Comparison of ENCODE assay signal across 11 cellular contexts in genomic region chr5:149940077-149940574, GRCh38. TPM values are rescaled to one million over a fixed set of nuclear protein-coding genes. Genes with fewer than 3 reads are reported as not detected.
A peak's percentile ranks its signal among the peaks of the same experiment; 100 is the strongest.
DNase-seq lines count a peak whose midpoint lies in the region; ATAC-seq and TF ChIP-seq lines count a peak whose summit lies in the region.
"Had no signal": no experiment of that assay in that cellular context is flagged by ENCODE, and none has a peak within 500 bp of the region (broad histone marks: within the 10 kb centered on the region; RNA-seq: fewer than 3 reads in every experiment).

No MANE protein-coding gene starts in this region.

- no peak overlapping the region for H3K4ac ChIP-seq in mesendoderm (ENCODE audit: low read depth, low read length)

- H3K27me3 Mint-ChIP-seq in HFFc6 (ENCODE audit: insufficient read depth) (peaks cover 4% of the 10 kb centered on the region), GM23338 (ENCODE audit: insufficient read depth, low read depth, poor library complexity) (peaks cover 6% of the 10 kb centered on the region)

- no peaks in the 10 kb centered on the region for H3K79me2 ChIP-seq in mesendoderm (ENCODE audit: control insufficient read depth, insufficient read depth, low read length)
- H3K79me2 ChIP-seq in GM23338 (replicated peaks; ENCODE audit: insufficient read depth), result no peaks in the 10 kb centered on the region

- no peak overlapping the region for H2AK5ac ChIP-seq in mesendoderm (ENCODE audit: low read length)

- no peak overlapping the region for H2BK5ac ChIP-seq in mesendoderm (ENCODE audit: low read length)

- no peaks in the 10 kb centered on the region for H3F3A ChIP-seq in GM23338 (replicated peaks; ENCODE audit: low read depth)

- H3K9me2 ChIP-seq in GM23338 (ENCODE audit: insufficient read depth), result no peaks in the 10 kb centered on the region

- H3K23ac ChIP-seq in mesendoderm (ENCODE audit: low read length), result no peak overlapping the region

- H2AFZ ChIP-seq in GM23338, result no peak overlapping the region

- H3K79me1 ChIP-seq in mesendoderm (ENCODE audit: low read length), result no peaks in the 10 kb centered on the region

- H3K36me3 ChIP-seq in mesendoderm (ENCODE audit: control insufficient read depth, insufficient read depth, low read length) (no peaks in the 10 kb centered on the region), GM23338 (ENCODE audit: insufficient read depth) (no peaks in the 10 kb centered on the region)

- H3K9me3 Mint-ChIP-seq in HFFc6 (no peaks in the 10 kb centered on the region), GM23338 (no peaks in the 10 kb centered on the region)

- H3K27me3 ChIP-seq in mesendoderm (ENCODE audit: insufficient read depth, low read length, poor library complexity), result no peaks in the 10 kb centered on the region
- H3K27me3 ChIP-seq in GM23338 (ENCODE audit: insufficient read depth), result no peaks in the 10 kb centered on the region

- DNase-seq in HFFc6 (no peak), NOMO-1 treated with dmso at 0.1 percent for 144 hours (lab: John Stamatoyannopoulos, UW; ENCODE audit: unreplicated experiment) (peak; percentile 81), fibroblast of villous mesenchyme (ENCODE audit: low read depth) (peak; percentile 86), mesendoderm (no peak), NCI-H524 treated with DMSO at 0.1 percent for 48 hours (lab: John Stamatoyannopoulos, UW) (no peak), GM23338 (ENCODE audit: low spot score) (no peak), epidermal melanocyte (ENCODE audit: insufficient read length, low spot score) (no peak)
- DNase-seq: activated CD8-positive, alpha-beta memory T cell treated with anti-CD3 and anti-CD28 coated beads, Interleukin-2, amount 50 U/mL, for 48 hours; NK-92 treated with Interleukin-12 subunit alpha and Interleukin-12 subunit beta, amount 100 ng/mL, for 24 hours had no signal

- H3K36me3 Mint-ChIP-seq in HFFc6 (ENCODE audit: low read depth), result no peaks in the 10 kb centered on the region
- no peaks in the 10 kb centered on the region for H3K36me3 Mint-ChIP-seq in GM23338 (ENCODE audit: low read depth)

- no peak overlapping the region for H3K9ac ChIP-seq in mesendoderm (ENCODE audit: low read length)

- TF ChIP-seq CTCF in HFFc6 (IDR thresholded peaks at IDR 0.05) (no peak), fibroblast of villous mesenchyme (IDR thresholded peaks at IDR 0.05; ENCODE audit: insufficient read depth, low read depth, low read length) (no peak), GM23338 (conservative IDR thresholded peaks at IDR 0.05; ENCODE audit: low read depth in 2 of 2) (no peak)

- H2BK120ac ChIP-seq in mesendoderm (ENCODE audit: low read depth, low read length), result no peak overlapping the region

- no peak overlapping the region for H3K56ac ChIP-seq in mesendoderm (ENCODE audit: low read length)

- no peaks in the 10 kb centered on the region for H4K20me1 ChIP-seq in GM23338 (replicated peaks; ENCODE audit: insufficient read depth)

- H3K4me3 Mint-ChIP-seq in HFFc6 (peak overlapping the region; percentile 77; the same call in 1 of the 2 replicates), GM23338 (no peak overlapping the region)

- H3K27ac ChIP-seq in mesendoderm (ENCODE audit: low read depth, low read length) (no peak overlapping the region), GM23338 (ENCODE audit: low read depth) (no peak overlapping the region)

- WGBS in mesendoderm (ENCODE audit: extremely low coverage, insufficient coverage, low lambda C conversion rate), result no CpG with 5 or more reads among the region's 9 CpGs

- H3K4me1 ChIP-seq in mesendoderm (ENCODE audit: control insufficient read depth, low read depth, low read length), result peaks cover 4% of the 10 kb centered on the region
- 0 out of 2 replicates have a peak, but pooled peaks cover 5% of the 10 kb centered on the region for H3K4me1 ChIP-seq in GM23338 (ENCODE audit: insufficient read depth)

- no peak overlapping the region for H2BK15ac ChIP-seq in mesendoderm (replicated peaks; ENCODE audit: low read depth)

- peak overlapping the region; percentile 94 for H3K27ac Mint-ChIP-seq in HFFc6
- no peak overlapping the region for H3K27ac Mint-ChIP-seq in GM23338

- H4K8ac ChIP-seq in mesendoderm (ENCODE audit: low read depth, low read length), result no peak overlapping the region

- no peak overlapping the region for H4K5ac ChIP-seq in mesendoderm (ENCODE audit: low read length)

- no peak overlapping the region for H3K4me3 ChIP-seq in fibroblast of villous mesenchyme (ENCODE audit: low read depth, low read length)
- H3K4me3 ChIP-seq in mesendoderm (ENCODE audit: low read length), result no peak overlapping the region
- H3K4me3 ChIP-seq in GM23338, result no peak overlapping the region

- no peak overlapping the region for H3K18ac ChIP-seq in mesendoderm (ENCODE audit: low read length)

- H3K4me2 ChIP-seq in mesendoderm (ENCODE audit: low read length) (no peak overlapping the region), GM23338 (no peak overlapping the region)

- peak; percentile 65 for ATAC-seq in GM18508 (IDR thresholded peaks at IDR 0.05; ENCODE audit: insufficient read depth, unreplicated experiment)
- no peak for ATAC-seq in GM23338

- H3K4me1 Mint-ChIP-seq in HFFc6 (ENCODE audit: low read depth) (peaks cover 48% of the 10 kb centered on the region), GM23338 (peaks cover 9% of the 10 kb centered on the region; the same call in 2 of the 3 replicates)

TF ChIP-seq in GM23338, 12 proteins besides CTCF, POLR2A, EP300 and RAD21 (continues in another document):
- no peak for TF ChIP-seq ETS1 (IDR thresholded peaks at IDR 0.05)
- no peak for TF ChIP-seq POLR2AphosphoS5 (IDR thresholded peaks at IDR 0.05; ENCODE audit: low read depth)
- no peak for TF ChIP-seq STAT1 (IDR thresholded peaks at IDR 0.05; ENCODE audit: unreplicated experiment)
- no peak for TF ChIP-seq REST (IDR thresholded peaks at IDR 0.05; ENCODE audit: unreplicated experiment)
- TF ChIP-seq JUNB (IDR thresholded peaks at IDR 0.05; ENCODE audit: unreplicated experiment), result no peak
- TF ChIP-seq ZNF114 (CRISPR knock-in tag; IDR thresholded peaks at IDR 0.05), result no peak
- TF ChIP-seq EZH2 (IDR thresholded peaks at IDR 0.05; ENCODE audit: low read depth, unreplicated experiment), result no peak
- TF ChIP-seq NANOG (IDR thresholded peaks at IDR 0.05; ENCODE audit: borderline replicate concordance), result no peak

RNA-seq across cellular contexts. Expression of gene PDE6A, which starts 4.5 kb away (rescaled TPM):
- not detected for total RNA-seq in HFFc6 (2021; fragmentation: NEBNext Ultra II Directional; extraction: Animal tissue kit (Norgen Biotek cat#: 25700))
- under 0.01 TPM in 1 of 2 replicates, not detected in the other for total RNA-seq in fibroblast of villous mesenchyme
- under 0.01 TPM for polyA plus RNA-seq in mesendoderm (2013, experiment 1 of 2)
- polyA plus RNA-seq in mesendoderm (2013, experiment 2 of 2), result not detected
- not detected in 2 replicates for total RNA-seq in GM23338 (2014; rRNA removed; shearing (Covaris generic))
- 0.08 TPM in 1 of 2 replicates, not detected in the other for polyA plus RNA-seq in GM23338 (2016; fragmentation: Nextera tagmentation; extraction: Ambion mirVana)
- total RNA-seq: epithelial cell of proximal tubule had no signal

RNA-seq across cellular contexts. Expression of gene SLC26A2, which starts 20.4 kb away (rescaled TPM):
- total RNA-seq in HFFc6 (2021; fragmentation: NEBNext Ultra II Directional; extraction: Animal tissue kit (Norgen Biotek cat#: 25700)), result 10 to 100 TPM in 5 of 6 experiments, 1 to 10 TPM in 1; 9.5 to 12.9 (median 11.4) TPM
- 16.4 and 21.6 TPM in 2 replicates for total RNA-seq in fibroblast of villous mesenchyme
- polyA plus RNA-seq in mesendoderm (2013, experiment 1 of 2), result 5.2 TPM
- polyA plus RNA-seq in mesendoderm (2013, experiment 2 of 2), result 5.2 TPM
- 11.3 and 11.5 TPM in 2 replicates for total RNA-seq in GM23338 (2014; rRNA removed; shearing (Covaris generic))
- 3.4 and 3.5 TPM in 2 replicates for polyA plus RNA-seq in GM23338 (2016; fragmentation: Nextera tagmentation; extraction: Ambion mirVana)

Comparison
In these comparisons a context has a peak if more than half of its experiments do, and no peak if none do; other contexts are left out.
1. DNase-seq: peak in NOMO-1 treated with dmso at 0.1 percent for 144 hours (single experiment) and fibroblast of villous mesenchyme (single experiment); none in HFFc6 (single experiment), mesendoderm (single experiment), NCI-H524 treated with DMSO at 0.1 percent for 48 hours (single experiment), GM23338 (single experiment) and epidermal melanocyte (single experiment).